In the genomic region with DNA sequence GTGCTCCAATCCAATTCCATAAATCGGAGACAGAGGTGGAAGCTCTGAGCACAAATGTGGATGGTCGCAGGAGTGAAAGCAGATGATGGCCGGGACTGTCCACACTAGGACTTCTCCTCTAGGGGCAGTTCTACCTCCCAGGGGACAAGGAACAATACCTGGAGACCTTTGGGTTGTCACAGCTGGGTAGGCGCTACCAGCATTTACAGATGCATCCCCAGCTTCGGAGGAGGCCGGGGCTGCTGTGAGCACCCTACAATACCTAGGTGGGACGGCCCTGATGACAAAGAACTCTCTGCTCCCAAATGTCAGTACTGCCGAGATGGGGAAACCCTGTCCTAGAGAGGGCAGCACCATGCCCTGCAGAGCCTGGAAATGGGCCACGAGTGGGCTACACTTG, we compare ENCODE assay signal across 20 cellular contexts.
"Had no signal": no experiment of that assay in that cellular context is flagged by ENCODE, and none has a peak within 500 bp of the region (broad histone marks: within the 10 kb centered on the region; RNA-seq: fewer than 3 reads in every experiment).

No MANE protein-coding gene starts in this region.

- H3K4me3 Mint-ChIP-seq: IgD-negative memory B cell had no signal

- H3K27ac Mint-ChIP-seq: IgD-negative memory B cell had no signal

- DNase-seq: Kasumi-1, MM.1S, NCI-H1436, NCI-H187, NCI-H2029, NCI-H2081 treated with DMSO at 0.1 percent for 48 hours, NCI-H2171, NCI-H226, NCI-H446, NCI-H510A, NCI-H524 treated with DMSO at 0.1 percent for 48 hours, NCI-H69, NCI-H774, RPMI8226, SHP77, SK-N-SH had no signal

- ATAC-seq: K562 had no signal

- H3K36me3 Mint-ChIP-seq: IgD-negative memory B cell had no signal

- H3K27me3 Mint-ChIP-seq: IgD-negative memory B cell had no signal

- H3K4me3 ChIP-seq: K562 had no signal

- H3K4me1 Mint-ChIP-seq: IgD-negative memory B cell had no signal

- H3K27ac ChIP-seq: HL-60, KMS-11 had no signal
